Comparison of ENCODE assay signal across 28 cellular contexts in the genomic region with DNA sequence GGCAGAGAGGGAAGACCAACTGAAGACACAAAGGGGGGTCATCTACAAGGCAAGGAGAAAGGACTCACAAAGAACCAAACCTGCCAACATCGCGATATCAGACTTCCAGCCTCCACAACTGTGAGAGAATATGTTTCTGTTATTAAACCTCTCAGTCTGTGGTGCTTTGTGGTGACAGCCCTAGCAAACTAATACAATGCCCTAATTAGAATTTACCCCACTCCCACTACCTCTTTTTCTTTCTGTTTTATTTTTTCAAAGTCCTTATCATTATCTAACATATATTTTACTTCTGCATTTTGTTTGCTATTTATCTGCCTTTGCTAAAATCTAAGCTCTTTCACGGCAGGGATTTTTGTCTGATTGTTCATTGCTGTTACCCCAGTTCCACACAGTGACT. TPM values are rescaled to one million over a fixed set of nuclear protein-coding genes. Genes with fewer than 3 reads are reported as not detected.
"Had no signal": no experiment of that assay in that cellular context is flagged by ENCODE, and none has a peak within 500 bp of the region (broad histone marks: within the 10 kb centered on the region; RNA-seq: fewer than 3 reads in every experiment).

No MANE protein-coding gene starts in this region.

- H3K4me1 Mint-ChIP-seq: mesothelial cell of epicardium; naive B cell; neural progenitor cell; stimulated activated effector memory CD8-positive, alpha-beta T cell treated with anti-CD3 and anti-CD28 coated beads, Interleukin-12 subunit alpha, Interleukin-12 subunit beta, amount 100 ng/mL, for 72 hours had no signal

- DNase-seq: cortex of kidney; effector memory CD8-positive, alpha-beta T cell; erythroblast; esophagus squamous epithelium; left cardiac atrium; left lung; mesenchymal stem cell; mucosa of descending colon; naive B cell; upper lobe of right lung; uterus had no signal

- H3K4me3 Mint-ChIP-seq: effector memory CD8-positive, alpha-beta T cell; mesothelial cell of epicardium; natural killer cell treated with Interleukin-12 subunit alpha and Interleukin-12 subunit beta and Interleukin-15 and Interleukin-18, amount 100 ng/mL, for 72 hours; neural progenitor cell; stimulated activated effector memory CD8-positive, alpha-beta T cell treated with anti-CD3 and anti-CD28 coated beads, Interleukin-12 subunit alpha, Interleukin-12 subunit beta, amount 100 ng/mL, for 72 hours; stimulated activated naive CD8-positive, alpha-beta T cell treated with anti-CD3 and anti-CD28 coated beads, Interleukin-15, Interleukin-2, amounts not matched to agents 100 ng/mL and 50 ng/mL, for 24 hours had no signal

- H3K27ac Mint-ChIP-seq: effector memory CD8-positive, alpha-beta T cell; mesothelial cell of epicardium; naive B cell; natural killer cell treated with Interleukin-12 subunit alpha and Interleukin-12 subunit beta and Interleukin-15 and Interleukin-18, amount 100 ng/mL, for 72 hours; neural progenitor cell; stimulated activated effector memory CD8-positive, alpha-beta T cell treated with anti-CD3 and anti-CD28 coated beads, Interleukin-12 subunit alpha, Interleukin-12 subunit beta, amount 100 ng/mL, for 72 hours; stimulated activated naive CD8-positive, alpha-beta T cell treated with anti-CD3 and anti-CD28 coated beads, Interleukin-15, Interleukin-2, amounts not matched to agents 100 ng/mL and 50 ng/mL, for 24 hours had no signal

- H3K36me3 Mint-ChIP-seq: mesothelial cell of epicardium; naive B cell; natural killer cell treated with Interleukin-12 subunit alpha and Interleukin-12 subunit beta and Interleukin-15 and Interleukin-18, amount 100 ng/mL, for 72 hours; neural progenitor cell; stimulated activated effector memory CD8-positive, alpha-beta T cell treated with anti-CD3 and anti-CD28 coated beads, Interleukin-12 subunit alpha, Interleukin-12 subunit beta, amount 100 ng/mL, for 72 hours had no signal

- H3K9me3 Mint-ChIP-seq: effector memory CD8-positive, alpha-beta T cell; mesothelial cell of epicardium; natural killer cell treated with Interleukin-12 subunit alpha and Interleukin-12 subunit beta and Interleukin-15 and Interleukin-18, amount 100 ng/mL, for 72 hours; neural progenitor cell; stimulated activated effector memory CD8-positive, alpha-beta T cell treated with anti-CD3 and anti-CD28 coated beads, Interleukin-12 subunit alpha, Interleukin-12 subunit beta, amount 100 ng/mL, for 72 hours; stimulated activated naive CD8-positive, alpha-beta T cell treated with anti-CD3 and anti-CD28 coated beads, Interleukin-15, Interleukin-2, amounts not matched to agents 100 ng/mL and 50 ng/mL, for 24 hours had no signal

- ATAC-seq: effector memory CD8-positive, alpha-beta T cell; left cardiac atrium; left lung; mucosa of descending colon; natural killer cell treated with Interleukin-12 subunit alpha and Interleukin-12 subunit beta and Interleukin-15 and Interleukin-18, amount 100 ng/mL, for 72 hours; sciatic nerve; upper lobe of right lung had no signal

RNA-seq across cellular contexts. Expression of a gene that starts 2.5 kb away (rescaled TPM):
- total RNA-seq: dermis microvascular lymphatic vessel endothelial cell; esophagus squamous epithelium; frontal cortex; kidney epithelial cell; left cardiac atrium; left lung; lower leg skin; lung microvascular endothelial cell; mesothelial cell of epicardium; mucosa of descending colon; natural killer cell treated with Interleukin-12 subunit alpha and Interleukin-12 subunit beta and Interleukin-15 and Interleukin-18, amount 100 ng/mL, for 72 hours; osteoblast; prostate gland; right atrium auricular region; sciatic nerve; smooth muscle cell; thoracic aorta; tibial nerve; upper lobe of right lung; uterus had no signal

RNA-seq across cellular contexts. Expression of a gene that starts 23.8 kb away (rescaled TPM):
- total RNA-seq: dermis microvascular lymphatic vessel endothelial cell; esophagus squamous epithelium; kidney epithelial cell; lung microvascular endothelial cell; natural killer cell treated with Interleukin-12 subunit alpha and Interleukin-12 subunit beta and Interleukin-15 and Interleukin-18, amount 100 ng/mL, for 72 hours; right atrium auricular region had no signal

RNA-seq across cellular contexts. Expression of a gene that starts 30.5 kb away (rescaled TPM):
- total RNA-seq: dermis microvascular lymphatic vessel endothelial cell had no signal

RNA-seq across cellular contexts. Expression of a gene that starts 36.9 kb away (rescaled TPM):
- total RNA-seq: dermis microvascular lymphatic vessel endothelial cell; esophagus squamous epithelium; frontal cortex; kidney epithelial cell; left cardiac atrium; left lung; lower leg skin; lung microvascular endothelial cell; mesothelial cell of epicardium; mucosa of descending colon; natural killer cell treated with Interleukin-12 subunit alpha and Interleukin-12 subunit beta and Interleukin-15 and Interleukin-18, amount 100 ng/mL, for 72 hours; osteoblast; prostate gland; right atrium auricular region; sciatic nerve; smooth muscle cell; thoracic aorta; tibial nerve; upper lobe of right lung; uterus had no signal

RNA-seq across cellular contexts. Expression of a gene that starts 44.7 kb away (rescaled TPM):
- total RNA-seq: frontal cortex; kidney epithelial cell; left cardiac atrium; left lung; lower leg skin; lung microvascular endothelial cell; mucosa of descending colon; natural killer cell treated with Interleukin-12 subunit alpha and Interleukin-12 subunit beta and Interleukin-15 and Interleukin-18, amount 100 ng/mL, for 72 hours; right atrium auricular region; sciatic nerve; smooth muscle cell; thoracic aorta; upper lobe of right lung had no signal
